In genomic region chr10:122181055-122181732, GRCh38 we compare ENCODE assay signal across 14 cellular contexts.
A peak's percentile ranks its signal among the peaks of the same experiment; 100 is the strongest.
DNase-seq lines count a peak whose midpoint lies in the region; ATAC-seq, FAIRE-seq and TF ChIP-seq lines count a peak whose summit lies in the region.
"Had no signal": no experiment of that assay in that cellular context is flagged by ENCODE, and none has a peak within 500 bp of the region (broad histone marks: within the 10 kb centered on the region; RNA-seq: fewer than 3 reads in every experiment).

No MANE protein-coding gene starts in this region.

- in situ Hi-C loops in ACHN (cut with HindIII; ENCODE audit: low pct_ligation_motif_present, low pct_unique_long_range_greater_than_20kb, low sequenced_read_pairs), result no loop called here

- RAD21 ChIA-PET in HCT116 (lab: Charles Lee; ENCODE audit: low non-redundant PET in 1 of 2, low total read pairs in 2 of 2, uncharacterized antibody in 2 of 2, unreplicated experiment in 2 of 2), result no interaction called here

- H3K4me2 ChIP-seq in HCT116 (ENCODE audit: low read length), result peak overlapping the region; percentile 33
- H3K4me2 ChIP-seq: KMS-11 had no signal

- intact Hi-C loops in HCT116 (cut with micrococcal nuclease), result no loop called here

- no peak for ATAC-seq in HCT116
- ATAC-seq in GM21526 (IDR thresholded peaks at IDR 0.05; ENCODE audit: low FRiP score, unreplicated experiment), result no peak
- ATAC-seq: activated CD4-positive, alpha-beta T cell treated with anti-CD3 and anti-CD28 coated beads for 36 hours; right cardiac atrium had no signal

- no peaks in the 10 kb centered on the region for H3K9me2 ChIP-seq in HCT116 (ENCODE audit: insufficient read depth)

- peak overlapping the region; percentile 71 for H3K27ac Mint-ChIP-seq in glutamatergic neuron (ENCODE audit: unreplicated experiment)
- H3K27ac Mint-ChIP-seq: activated CD4-positive, alpha-beta T cell treated with anti-CD3 and anti-CD28 coated beads for 36 hours; activated T-helper 2 cell treated with anti-CD3 and anti-CD28 coated beads, Interferon-gamma antibody, Interleukin-2, Interleukin-4, amounts not matched to agents 10 μg/mL and 5 μg/mL and 100 μg/mL, durations not matched to agents 14 hours and 24 hours and 36 hours had no signal

- peaks cover 9% of the 10 kb centered on the region for H3K9me3 Mint-ChIP-seq in glutamatergic neuron (ENCODE audit: unreplicated experiment)
- H3K9me3 Mint-ChIP-seq: activated T-helper 2 cell treated with anti-CD3 and anti-CD28 coated beads, Interferon-gamma antibody, Interleukin-2, Interleukin-4, amounts not matched to agents 10 μg/mL and 5 μg/mL and 100 μg/mL, durations not matched to agents 14 hours and 24 hours and 36 hours had no signal

- no peak overlapping the region for H3K9ac ChIP-seq in HCT116 (ENCODE audit: low read length)
- H3K9ac ChIP-seq: KMS-11 had no signal

- POLR2A ChIA-PET in HCT116 (lab: Charles Lee), result no interaction called here

- H3K36me3 ChIP-seq in HCT116 (ENCODE audit: control insufficient read depth in 1 of 2, insufficient read depth in 2 of 2, low read length in 2 of 2), result no peaks in the 10 kb centered on the region
- H3K36me3 ChIP-seq: tibial nerve had no signal

- FAIRE-seq in frontal cortex (lab: Jason Lieb, UNC), result no peak

- no peak overlapping the region for H3K4me3 Mint-ChIP-seq in glutamatergic neuron (ENCODE audit: unreplicated experiment)
- H3K4me3 Mint-ChIP-seq: activated CD4-positive, alpha-beta T cell treated with anti-CD3 and anti-CD28 coated beads for 36 hours had no signal

- peaks cover 46% of the 10 kb centered on the region for H3K4me1 Mint-ChIP-seq in glutamatergic neuron (ENCODE audit: low read depth, unreplicated experiment)
- H3K4me1 Mint-ChIP-seq: activated CD4-positive, alpha-beta T cell treated with anti-CD3 and anti-CD28 coated beads for 36 hours had no signal

- no peak for TF ChIP-seq POLR2A in HCT116 (IDR thresholded peaks at IDR 0.05; ENCODE audit: borderline replicate concordance, extremely low read depth, insufficient read depth, insufficient read length)

- BruUV-seq in HCT116 (replicated peaks; lab: Mats Ljungman, UMichigan), result no TSS peak

- H3K79me2 ChIP-seq in HCT116 (ENCODE audit: insufficient read depth, low read length), result no peaks in the 10 kb centered on the region

- no peaks in the 10 kb centered on the region for H3K27me3 ChIP-seq in HCT116 (ENCODE audit: insufficient read depth, low read length)
- H3K27me3 ChIP-seq: tibial nerve had no signal

- H3K9me3 ChIP-seq in HCT116 (ENCODE audit: control insufficient read depth in 1 of 2, insufficient read depth in 1 of 2, low read depth in 1 of 2, low read length in 2 of 2), result no peaks in the 10 kb centered on the region
- H3K9me3 ChIP-seq: tibial nerve had no signal

- H2AFZ ChIP-seq in HCT116 (ENCODE audit: low read depth, low read length, poor library complexity, severe bottlenecking), result no peak overlapping the region

- H3K27me3 Mint-ChIP-seq in glutamatergic neuron (ENCODE audit: unreplicated experiment), result peaks cover 6% of the 10 kb centered on the region

- no peak for TF ChIP-seq RAD21 in HCT116 (IDR thresholded peaks at IDR 0.05; ENCODE audit: low read depth)

- no peak overlapping the region for H3K4me3 ChIP-seq in HCT116 (replicated peaks in 1 of 2; ENCODE audit: low read depth in 1 of 2, low read length in 2 of 2)
- H3K4me3 ChIP-seq: tibial nerve had no signal

- no peak for TF ChIP-seq CTCF in HCT116 (IDR thresholded peaks at IDR 0.05 in 2 of 3, conservative IDR thresholded peaks at IDR 0.05 in 1 of 3; ENCODE audit: borderline replicate concordance in 1 of 3, insufficient read depth in 1 of 3, low read depth in 2 of 3, low read length in 2 of 3)
- no peak for TF ChIP-seq CTCF in glutamatergic neuron (IDR thresholded peaks at IDR 0.05; ENCODE audit: partially characterized antibody, unreplicated experiment)

- CTCF ChIA-PET in HCT116 (lab: Charles Lee), result no interaction called here

- H4K20me1 ChIP-seq in HCT116 (ENCODE audit: insufficient read depth), result no peaks in the 10 kb centered on the region

- DNase-seq in ACHN (peak; percentile 11), HCT116 (ENCODE audit: low read depth, low spot score) (no peak), amniotic stem cell (lab: John Stamatoyannopoulos, UW) (peak; percentile 27), glutamatergic neuron (no peak), frontal cortex (ENCODE audit: low spot score in 2 of 2) (no peak), HuH-7 (ENCODE audit: low spot score) (no peak), iPS-NIHi11 (ENCODE audit: low spot score) (no peak)
- DNase-seq: activated CD4-positive, alpha-beta T cell treated with anti-CD3 and anti-CD28 coated beads for 36 hours; NCI-H446 treated with DMSO at 0.1 percent for 48 hours; right cardiac atrium had no signal

- H3K27ac ChIP-seq in HCT116 (ENCODE audit: low read depth, low read length), result no peak overlapping the region
- H3K27ac ChIP-seq: KMS-11 had no signal

- no peaks in the 10 kb centered on the region for H3K36me3 Mint-ChIP-seq in glutamatergic neuron (ENCODE audit: unreplicated experiment)

- H3K4me1 ChIP-seq in HCT116 (ENCODE audit: control insufficient read depth in 1 of 2, insufficient read depth in 2 of 2, low read length in 2 of 2), result peaks cover 30 to 40% of the 10 kb centered on the region in 2 experiments

TF ChIP-seq in HCT116, 20 proteins besides CTCF, POLR2A, EP300 and RAD21:
- TF ChIP-seq POLR2AphosphoS5 (IDR thresholded peaks at IDR 0.05; ENCODE audit: low read depth, low read length), result no peak
- TF ChIP-seq TCF7L2 (IDR thresholded peaks at IDR 0.05; ENCODE audit: borderline replicate concordance, extremely low read depth, insufficient read depth, insufficient read length), result no peak
- TF ChIP-seq CBX3 (IDR thresholded peaks at IDR 0.05; ENCODE audit: low read depth), result no peak
- TF ChIP-seq ZFX (IDR thresholded peaks at IDR 0.05), result no peak
- TF ChIP-seq YY1 (IDR thresholded peaks at IDR 0.05; ENCODE audit: extremely low read depth, insufficient replicate concordance, low read depth, low read length), result no peak
- TF ChIP-seq SRF (IDR thresholded peaks at IDR 0.05; ENCODE audit: low read depth), result no peak
- no peak for TF ChIP-seq CEBPB (IDR thresholded peaks at IDR 0.05; ENCODE audit: low read depth)
- TF ChIP-seq SIN3A (IDR thresholded peaks at IDR 0.05; ENCODE audit: low read depth), result no peak
- TF ChIP-seq ZBTB33 (IDR thresholded peaks at IDR 0.05; ENCODE audit: extremely low read depth, insufficient replicate concordance, low read length), result no peak
- TF ChIP-seq REST (IDR thresholded peaks at IDR 0.05; ENCODE audit: low read depth), result no peak
- TF ChIP-seq ELF1 (IDR thresholded peaks at IDR 0.05; ENCODE audit: borderline replicate concordance, low read depth), result no peak
- TF ChIP-seq ATF3 (IDR thresholded peaks at IDR 0.05), result no peak
- TF ChIP-seq EZH2 (IDR thresholded peaks at IDR 0.05), result no peak
- TF ChIP-seq MAX (IDR thresholded peaks at IDR 0.05), result no peak
- TF ChIP-seq SP1 (IDR thresholded peaks at IDR 0.05; ENCODE audit: low read depth), result no peak

Comparison
In these comparisons a context has a peak if more than half of its experiments do, and no peak if none do; other contexts are left out.
1. DNase-seq: peak in ACHN (single experiment) and amniotic stem cell (single experiment); none in HCT116 (single experiment), glutamatergic neuron (single experiment), frontal cortex (0 of 2), HuH-7 (single experiment) and iPS-NIHi11 (single experiment).